ENCODE assay signal across 21 cellular contexts in genomic region chr9:127081250-127082185, GRCh38. TPM values are rescaled to one million over a fixed set of nuclear protein-coding genes. Genes with fewer than 3 reads are reported as not detected.
"Had no signal": no experiment of that assay in that cellular context is flagged by ENCODE, and none has a peak within 500 bp of the region (broad histone marks: within the 10 kb centered on the region; RNA-seq: fewer than 3 reads in every experiment).

No MANE protein-coding gene starts in this region.

- H3K9ac ChIP-seq: neural progenitor cell had no signal

- H3K4me2 ChIP-seq: neural progenitor cell had no signal

- H2AFZ ChIP-seq: neural progenitor cell had no signal

- H3K27ac ChIP-seq: epithelial cell of prostate, neural progenitor cell, pancreas, testis, upper lobe of left lung, VCaP had no signal

- H3K9me3 ChIP-seq: pancreas, testis, upper lobe of left lung had no signal

- H3K36me3 ChIP-seq: neural progenitor cell, pancreas, upper lobe of left lung had no signal

- ATAC-seq: activated T-helper 17 cell treated with anti-CD3 and anti-CD28 coated beads, Interleukin-2, amount 50 U/mL, for 72 hours; naive thymus-derived CD4-positive, alpha-beta T cell; pancreas; T-helper 17 cell had no signal

- DNase-seq: activated CD4-positive, alpha-beta T cell treated with anti-CD3 and anti-CD28 coated beads, Interleukin-2, amount 50 U/mL, for 4 hours; activated naive CD4-positive, alpha-beta T cell; activated naive CD8-positive, alpha-beta T cell treated with anti-CD3 and anti-CD28 coated beads, Interleukin-2, amount 10 ng/mL, durations not matched to agents 7 days and 5 days; activated T-cell treated with anti-CD3 and anti-CD28 coated beads, Interleukin-2, amount 50 U/mL, for 1 hour; amygdala; endodermal cell; foreskin melanocyte; mesenchymal stem cell; naive thymus-derived CD4-positive, alpha-beta T cell; pancreas; stimulated activated CD4-positive, alpha-beta T cell treated with anti-CD3 and anti-CD28 coated beads, Interleukin-12 subunit alpha, Interleukin-12 subunit beta, amount 100 ng/mL, for 4 hours; stimulated activated CD4-positive, alpha-beta T cell treated with anti-CD3 and anti-CD28 coated beads, Interleukin-2, amount 100 ng/mL, for 24 hours; stimulated activated naive CD4-positive, alpha-beta T cell treated with Interleukin-2 at 50 U/mL for 16 hours; T-helper 17 cell; testis; upper lobe of left lung had no signal

- H3K27me3 ChIP-seq: dorsolateral prefrontal cortex, neural progenitor cell, pancreas, testis, upper lobe of left lung had no signal

- H3K4me3 ChIP-seq: dorsolateral prefrontal cortex, neural progenitor cell, pancreas, testis, upper lobe of left lung had no signal

- H3K4me1 ChIP-seq: pancreas had no signal

RNA-seq across cellular contexts. Expression of gene ANGPTL2, which starts 40.9 kb away (rescaled TPM):
- total RNA-seq: activated naive CD8-positive, alpha-beta T cell treated with anti-CD3 and anti-CD28 coated beads, Interleukin-2, amount 10 ng/mL, durations not matched to agents 7 days and 5 days; activated T-helper 17 cell treated with anti-CD3 and anti-CD28 coated beads, Interleukin-2, amount 50 U/mL, for 72 hours; naive thymus-derived CD4-positive, alpha-beta T cell had no signal
- polyA plus RNA-seq: naive thymus-derived CD4-positive, alpha-beta T cell had no signal
